ENCODE assay signal across 26 cellular contexts in genomic region chr6:150115769-150116168, GRCh38. TPM values are rescaled to one million over a fixed set of nuclear protein-coding genes. Genes with fewer than 3 reads are reported as not detected.
"Had no signal": no experiment of that assay in that cellular context is flagged by ENCODE, and none has a peak within 500 bp of the region (broad histone marks: within the 10 kb centered on the region; RNA-seq: fewer than 3 reads in every experiment).

No MANE protein-coding gene starts in this region.

- H2AFZ ChIP-seq: hepatocyte, parathyroid adenoma had no signal

- H3K4me2 ChIP-seq: hepatocyte had no signal

- H3K27ac ChIP-seq: colonic mucosa, gastroesophageal sphincter, heart left ventricle, hepatocyte, left lung, parathyroid adenoma, right lobe of liver, thoracic aorta, tibial nerve, vagina had no signal

- H3K9me3 ChIP-seq: colonic mucosa, heart left ventricle, left lung, mucosa of descending colon, right lobe of liver, thoracic aorta, upper lobe of left lung, vagina had no signal

- DNase-seq: colonic mucosa; dermis blood vessel endothelial cell; effector memory CD4-positive, alpha-beta T cell; erythroblast; foreskin fibroblast; heart left ventricle; left cardiac atrium; mesenchymal stem cell; naive B cell; right lobe of liver; small intestine; stimulated activated CD4-positive, alpha-beta T cell treated with anti-CD3 and anti-CD28 coated beads, Interleukin-15, amount 100 ng/mL, for 24 hours; stimulated activated CD4-positive, alpha-beta T cell treated with anti-CD3 and anti-CD28 coated beads, Interleukin-2, amount 100 ng/mL, for 48 hours; stimulated activated naive B cell treated with anti-CD40 and anti-IgM and Interleukin-4, amounts not matched to agents 10 μg/mL and 1 μg/mL and 100 μg/mL, for 72 hours had no signal

- H3K4me3 ChIP-seq: colonic mucosa, gastroesophageal sphincter, heart left ventricle, hepatocyte, left lung, lung, mucosa of descending colon, right lobe of liver, thoracic aorta, tibial nerve, upper lobe of left lung, vagina had no signal

- H3K9ac ChIP-seq: parathyroid adenoma had no signal

- H3K36me3 ChIP-seq: colonic mucosa, gastroesophageal sphincter, heart left ventricle, left lung, right lobe of liver, thoracic aorta, tibial nerve, upper lobe of left lung, vagina had no signal

- H3K79me2 ChIP-seq: hepatocyte, parathyroid adenoma had no signal

- ATAC-seq: gastroesophageal sphincter; heart left ventricle; left cardiac atrium; left lung; mucosa of descending colon; natural killer cell treated with Interleukin-12 subunit alpha and Interleukin-12 subunit beta and Interleukin-15 and Interleukin-18, amount 100 ng/mL, for 72 hours; stimulated activated naive B cell treated with anti-CD40 and anti-IgM and Interleukin-4, amounts not matched to agents 10 μg/mL and 1 μg/mL and 100 μg/mL, for 72 hours had no signal

- H3K4me1 ChIP-seq: colonic mucosa, gastroesophageal sphincter, parathyroid adenoma, right lobe of liver, vagina had no signal

- H3K27me3 ChIP-seq: colonic mucosa, gastroesophageal sphincter, heart left ventricle, hepatocyte, left lung, right lobe of liver, tibial nerve, upper lobe of left lung, vagina had no signal

RNA-seq across cellular contexts. Expression of gene PPP1R14C, which starts 27.1 kb away (rescaled TPM):
- total RNA-seq: dermis blood vessel endothelial cell, endothelial cell of umbilical vein, right lobe of liver had no signal
- polyA plus RNA-seq: endothelial cell of umbilical vein had no signal
